12 cellular contexts compared by ENCODE assay signal in the genomic region with DNA sequence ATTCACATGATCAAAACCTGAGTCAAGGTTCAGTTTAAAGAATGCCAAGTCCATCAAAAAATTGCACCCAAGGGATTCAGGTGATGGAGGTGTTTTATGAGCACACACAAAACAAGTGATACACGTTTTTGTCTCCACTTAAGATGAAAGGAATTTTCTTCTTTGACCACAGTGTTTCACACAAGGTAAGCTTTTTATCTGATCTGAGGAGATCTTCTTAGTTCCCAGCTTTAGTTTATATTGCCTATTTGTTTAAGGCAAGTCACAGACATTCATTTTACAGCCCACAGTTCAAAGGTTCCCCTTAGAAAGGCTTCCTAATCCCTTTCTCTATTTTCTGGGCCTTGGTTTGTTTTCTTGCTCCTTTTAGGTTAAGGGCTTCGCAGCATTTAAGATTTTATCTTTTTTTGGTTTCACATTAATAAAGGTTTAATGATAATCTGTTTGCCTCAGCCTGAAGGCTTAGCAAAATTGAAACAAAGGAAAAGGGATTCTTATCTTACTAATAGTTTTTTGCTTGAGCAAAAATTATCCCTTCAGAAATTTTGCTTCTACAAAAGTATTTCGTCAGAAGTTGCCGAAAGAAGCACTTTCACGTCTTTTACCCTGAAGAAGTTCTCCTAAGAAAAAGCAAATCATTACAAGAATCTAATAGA.
DNase-seq lines count a peak whose midpoint lies in the region; ATAC-seq and TF ChIP-seq lines count a peak whose summit lies in the region.
"Had no signal": no experiment of that assay in that cellular context is flagged by ENCODE, and none has a peak within 500 bp of the region (broad histone marks: within the 10 kb centered on the region; RNA-seq: fewer than 3 reads in every experiment).

No MANE protein-coding gene starts in this region.

- in situ Hi-C loops in Caki2 (cut with HindIII; ENCODE audit: low pct_unique_long_range_greater_than_20kb, low sequenced_read_pairs): no loop called here

- intact Hi-C loops in PC-9 (cut with micrococcal nuclease; ENCODE audit: unreplicated experiment) (no loop called here), psoas muscle (cut with DNase I) (no loop called here)

- H3K9me3 ChIP-seq in PC-9 (ENCODE audit: insufficient read depth, low read depth) (no peaks in the 10 kb centered on the region), psoas muscle (no peaks in the 10 kb centered on the region)

- peak overlapping the region; percentile 98 for H3K4me2 ChIP-seq in PC-9

- TF ChIP-seq CTCF in PC-9 (conservative IDR thresholded peaks at IDR 0.05) (no peak), fibroblast of villous mesenchyme (IDR thresholded peaks at IDR 0.05; ENCODE audit: insufficient read depth, low read depth, low read length) (no peak), psoas muscle (IDR thresholded peaks at IDR 0.05) (no peak)

- H3K4me1 ChIP-seq in PC-9 (replicated peaks; ENCODE audit: insufficient read depth) (peaks cover 33% of the 10 kb centered on the region), psoas muscle (peaks cover 4% of the 10 kb centered on the region)

- no peak overlapping the region for H3K27ac Mint-ChIP-seq in activated CD8-positive, alpha-beta memory T cell treated with anti-CD3 and anti-CD28 coated beads, Interleukin-2, amount 10 ng/mL, durations not matched to agents 7 days and 5 days
- H3K27ac Mint-ChIP-seq: stimulated activated naive CD8-positive, alpha-beta T cell treated with anti-CD3 and anti-CD28 coated beads, Interleukin-15, Interleukin-2, amounts not matched to agents 100 ng/mL and 50 ng/mL, for 24 hours had no signal

- no peak overlapping the region for H3K4me3 Mint-ChIP-seq in activated CD8-positive, alpha-beta memory T cell treated with anti-CD3 and anti-CD28 coated beads, Interleukin-2, amount 10 ng/mL, durations not matched to agents 7 days and 5 days
- H3K4me3 Mint-ChIP-seq: stimulated activated naive CD8-positive, alpha-beta T cell treated with anti-CD3 and anti-CD28 coated beads, Interleukin-15, Interleukin-2, amounts not matched to agents 100 ng/mL and 50 ng/mL, for 24 hours had no signal

- 50 to 68% (median 64%) methylated on average over 5 of the region's 5 CpGs for WGBS in psoas muscle, 3 donors

- peak overlapping the region; percentile 74 for H3K4me3 ChIP-seq in PC-9
- H3K4me3 ChIP-seq in fibroblast of villous mesenchyme (ENCODE audit: low read depth, low read length): peak overlapping the region; percentile 77
- H3K4me3 ChIP-seq in psoas muscle: peak overlapping the region; percentile 87
- H3K4me3 ChIP-seq: cardiac muscle cell had no signal

- H3F3A ChIP-seq in PC-9 (ENCODE audit: insufficient read depth, low read depth): peaks cover 34% of the 10 kb centered on the region

- peaks cover 1% of the 10 kb centered on the region for H3K36me3 Mint-ChIP-seq in activated CD8-positive, alpha-beta memory T cell treated with anti-CD3 and anti-CD28 coated beads, Interleukin-2, amount 10 ng/mL, durations not matched to agents 7 days and 5 days

- POLR2A ChIA-PET in PC-9 (lab: Charles Lee; ENCODE audit: unreplicated experiment): interaction anchor here (0.6 kb wide), 1 partner anchor 516 kb away, joined by 4 read pairs; no protein-coding TSS in a partner anchor

- ATAC-seq in psoas muscle (no peak), GM19463 (IDR thresholded peaks at IDR 0.05; ENCODE audit: unreplicated experiment) (no peak)
- no peak for ATAC-seq in activated CD8-positive, alpha-beta memory T cell treated with anti-CD3 and anti-CD28 coated beads, Interleukin-2, amount 10 ng/mL, durations not matched to agents 7 days and 5 days

- no peaks in the 10 kb centered on the region for H4K20me1 ChIP-seq in PC-9 (ENCODE audit: insufficient read depth)

- DNase-seq in Caki2 (ENCODE audit: low read depth) (peak; percentile 18), PC-9 (peak in 1 of 2 experiments; percentile 82), fibroblast of villous mesenchyme (ENCODE audit: low read depth) (peak; percentile 11), psoas muscle (no peak), NCI-H2081 treated with DMSO at 0.1 percent for 48 hours (lab: John Stamatoyannopoulos, UW) (no peak), NCI-H1930 (lab: John Stamatoyannopoulos, UW) (no peak)
- DNase-seq in activated CD8-positive, alpha-beta memory T cell treated with anti-CD3 and anti-CD28 coated beads, Interleukin-2, amount 10 ng/mL, durations not matched to agents 7 days and 5 days: no peak
- DNase-seq: NCI-H2107, SHP77 treated with DMSO at 0.1 percent for 48 hours had no signal

- H3K79me2 ChIP-seq in PC-9 (ENCODE audit: low read depth): no peaks in the 10 kb centered on the region

- H3K27ac ChIP-seq in PC-9 (peak overlapping the region; percentile 79), psoas muscle (peak overlapping the region; percentile 98)
- H3K27ac ChIP-seq: cardiac muscle cell had no signal

- H3K9me2 ChIP-seq in PC-9 (ENCODE audit: insufficient read depth): 0 out of 2 replicates have a peak, but pooled peaks cover 3% of the 10 kb centered on the region

- CTCF ChIA-PET in PC-9 (lab: Charles Lee): no interaction called here
- CTCF ChIA-PET in activated CD8-positive, alpha-beta memory T cell treated with anti-CD3 and anti-CD28 coated beads, Interleukin-2, amount 10 ng/mL, durations not matched to agents 7 days and 5 days (lab: Charles Lee): no interaction called here

- peaks cover 7% of the 10 kb centered on the region for H3K4me1 Mint-ChIP-seq in activated CD8-positive, alpha-beta memory T cell treated with anti-CD3 and anti-CD28 coated beads, Interleukin-2, amount 10 ng/mL, durations not matched to agents 7 days and 5 days

- H3K9me3 Mint-ChIP-seq in activated CD8-positive, alpha-beta memory T cell treated with anti-CD3 and anti-CD28 coated beads, Interleukin-2, amount 10 ng/mL, durations not matched to agents 7 days and 5 days (ENCODE audit: low read depth): no peaks in the 10 kb centered on the region
- H3K9me3 Mint-ChIP-seq: stimulated activated naive CD8-positive, alpha-beta T cell treated with anti-CD3 and anti-CD28 coated beads, Interleukin-15, Interleukin-2, amounts not matched to agents 100 ng/mL and 50 ng/mL, for 24 hours had no signal

- no peaks in the 10 kb centered on the region for H3K36me3 ChIP-seq in PC-9 (ENCODE audit: low read depth)
- no peaks in the 10 kb centered on the region for H3K36me3 ChIP-seq in psoas muscle (ENCODE audit: insufficient read depth in 1 of 2, low read depth in 1 of 2)
- H3K36me3 ChIP-seq: cardiac muscle cell had no signal

- H2AFZ ChIP-seq in PC-9: 0 out of 2 replicates have a peak overlapping the region, but pooled peaks have one; percentile 93

- peaks cover 26% of the 10 kb centered on the region for H3K27me3 Mint-ChIP-seq in activated CD8-positive, alpha-beta memory T cell treated with anti-CD3 and anti-CD28 coated beads, Interleukin-2, amount 10 ng/mL, durations not matched to agents 7 days and 5 days

- no TSS peak for BruUV-seq in PC-9 (replicated peaks; lab: Mats Ljungman, UMichigan)

- H3K27me3 ChIP-seq in PC-9 (ENCODE audit: insufficient read depth, low read depth): no peaks in the 10 kb centered on the region
- H3K27me3 ChIP-seq in psoas muscle (ENCODE audit: insufficient read depth in 3 of 3, low read length in 2 of 3): no peaks in the 10 kb centered on the region
- H3K27me3 ChIP-seq: cardiac muscle cell had no signal

Comparison
In these comparisons a context has a peak if more than half of its experiments do, and no peak if none do; other contexts are left out.
1. DNase-seq: peak in Caki2 (single experiment) and fibroblast of villous mesenchyme (single experiment); none in psoas muscle (0 of 2), NCI-H2081 treated with DMSO at 0.1 percent for 48 hours (single experiment), NCI-H1930 (0 of 2) and activated CD8-positive, alpha-beta memory T cell treated with anti-CD3 and anti-CD28 coated beads, Interleukin-2, amount 10 ng/mL, durations not matched to agents 7 days and 5 days (single experiment).
2. Peak in every context shown above with its lines, with median percentiles within 50 percentile points of each other: H3K4me3 ChIP-seq.